2 cellular contexts compared by ENCODE assay signal in the genomic region with DNA sequence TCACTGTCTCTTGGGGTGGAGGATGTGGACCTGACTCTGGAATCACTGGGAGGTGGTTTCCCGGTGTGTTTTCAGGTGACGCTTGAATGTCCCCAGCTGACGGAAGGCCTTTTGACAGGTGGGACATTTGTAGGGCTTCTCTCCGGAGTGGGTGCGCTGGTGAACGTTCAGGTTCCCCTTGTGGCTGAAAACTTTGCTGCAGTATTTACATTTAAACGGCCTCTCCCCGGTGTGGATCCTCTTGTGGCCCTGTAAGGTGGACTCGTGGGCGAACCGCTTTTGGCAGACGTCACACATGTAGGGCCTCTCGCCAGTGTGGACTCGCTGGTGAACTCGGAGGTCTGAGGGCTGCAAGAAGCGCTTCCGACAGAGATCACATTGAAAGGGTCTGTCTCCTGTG.
A peak's percentile ranks its signal among the peaks of the same experiment; 100 is the strongest.
TF ChIP-seq lines count a peak whose summit lies in the region.

No MANE protein-coding gene starts in this region.

TF ChIP-seq in HepG2, 621 proteins besides CTCF, POLR2A, EP300 and RAD21:
- TF ChIP-seq, protein P1, sequence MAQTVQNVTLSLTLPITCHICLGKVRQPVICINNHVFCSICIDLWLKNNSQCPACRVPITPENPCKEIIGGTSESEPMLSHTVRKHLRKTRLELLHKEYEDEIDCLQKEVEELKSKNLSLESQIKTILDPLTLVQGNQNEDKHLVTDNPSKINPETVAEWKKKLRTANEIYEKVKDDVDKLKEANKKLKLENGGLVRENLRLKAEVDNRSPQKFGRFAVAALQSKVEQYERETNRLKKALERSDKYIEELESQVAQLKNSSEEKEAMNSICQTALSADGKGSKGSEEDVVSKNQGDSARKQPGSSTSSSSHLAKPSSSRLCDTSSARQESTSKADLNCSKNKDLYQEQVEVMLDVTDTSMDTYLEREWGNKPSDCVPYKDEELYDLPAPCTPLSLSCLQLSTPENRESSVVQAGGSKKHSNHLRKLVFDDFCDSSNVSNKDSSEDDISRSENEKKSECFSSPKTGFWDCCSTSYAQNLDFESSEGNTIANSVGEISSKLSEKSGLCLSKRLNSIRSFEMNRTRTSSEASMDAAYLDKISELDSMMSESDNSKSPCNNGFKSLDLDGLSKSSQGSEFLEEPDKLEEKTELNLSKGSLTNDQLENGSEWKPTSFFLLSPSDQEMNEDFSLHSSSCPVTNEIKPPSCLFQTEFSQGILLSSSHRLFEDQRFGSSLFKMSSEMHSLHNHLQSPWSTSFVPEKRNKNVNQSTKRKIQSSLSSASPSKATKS (CRISPR knock-in tag; IDR thresholded peaks at IDR 0.05), result no peak
- TF ChIP-seq, protein P2, sequence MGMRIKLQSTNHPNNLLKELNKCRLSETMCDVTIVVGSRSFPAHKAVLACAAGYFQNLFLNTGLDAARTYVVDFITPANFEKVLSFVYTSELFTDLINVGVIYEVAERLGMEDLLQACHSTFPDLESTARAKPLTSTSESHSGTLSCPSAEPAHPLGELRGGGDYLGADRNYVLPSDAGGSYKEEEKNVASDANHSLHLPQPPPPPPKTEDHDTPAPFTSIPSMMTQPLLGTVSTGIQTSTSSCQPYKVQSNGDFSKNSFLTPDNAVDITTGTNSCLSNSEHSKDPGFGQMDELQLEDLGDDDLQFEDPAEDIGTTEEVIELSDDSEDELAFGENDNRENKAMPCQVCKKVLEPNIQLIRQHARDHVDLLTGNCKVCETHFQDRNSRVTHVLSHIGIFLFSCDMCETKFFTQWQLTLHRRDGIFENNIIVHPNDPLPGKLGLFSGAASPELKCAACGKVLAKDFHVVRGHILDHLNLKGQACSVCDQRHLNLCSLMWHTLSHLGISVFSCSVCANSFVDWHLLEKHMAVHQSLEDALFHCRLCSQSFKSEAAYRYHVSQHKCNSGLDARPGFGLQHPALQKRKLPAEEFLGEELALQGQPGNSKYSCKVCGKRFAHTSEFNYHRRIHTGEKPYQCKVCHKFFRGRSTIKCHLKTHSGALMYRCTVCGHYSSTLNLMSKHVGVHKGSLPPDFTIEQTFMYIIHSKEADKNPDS (CRISPR knock-in tag; IDR thresholded peaks at IDR 0.05), result no peak
- TF ChIP-seq DMAP1 (CRISPR knock-in tag; IDR thresholded peaks at IDR 0.05), result no peak
- peak; percentile 33; the same call in 1 of the 2 replicates for TF ChIP-seq SMC3 (IDR thresholded peaks at IDR 0.05; ENCODE audit: low read length)

TF ChIP-seq in K562, 482 proteins besides CTCF, POLR2A, EP300 and RAD21:
- TF ChIP-seq, protein P3, sequence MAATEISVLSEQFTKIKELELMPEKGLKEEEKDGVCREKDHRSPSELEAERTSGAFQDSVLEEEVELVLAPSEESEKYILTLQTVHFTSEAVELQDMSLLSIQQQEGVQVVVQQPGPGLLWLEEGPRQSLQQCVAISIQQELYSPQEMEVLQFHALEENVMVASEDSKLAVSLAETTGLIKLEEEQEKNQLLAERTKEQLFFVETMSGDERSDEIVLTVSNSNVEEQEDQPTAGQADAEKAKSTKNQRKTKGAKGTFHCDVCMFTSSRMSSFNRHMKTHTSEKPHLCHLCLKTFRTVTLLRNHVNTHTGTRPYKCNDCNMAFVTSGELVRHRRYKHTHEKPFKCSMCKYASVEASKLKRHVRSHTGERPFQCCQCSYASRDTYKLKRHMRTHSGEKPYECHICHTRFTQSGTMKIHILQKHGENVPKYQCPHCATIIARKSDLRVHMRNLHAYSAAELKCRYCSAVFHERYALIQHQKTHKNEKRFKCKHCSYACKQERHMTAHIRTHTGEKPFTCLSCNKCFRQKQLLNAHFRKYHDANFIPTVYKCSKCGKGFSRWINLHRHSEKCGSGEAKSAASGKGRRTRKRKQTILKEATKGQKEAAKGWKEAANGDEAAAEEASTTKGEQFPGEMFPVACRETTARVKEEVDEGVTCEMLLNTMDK (IDR thresholded peaks at IDR 0.05; ENCODE audit: borderline replicate concordance, insufficient read depth, low read depth, low read length, poor library complexity, severe bottlenecking), result peak; percentile 5
- TF ChIP-seq, protein P4, sequence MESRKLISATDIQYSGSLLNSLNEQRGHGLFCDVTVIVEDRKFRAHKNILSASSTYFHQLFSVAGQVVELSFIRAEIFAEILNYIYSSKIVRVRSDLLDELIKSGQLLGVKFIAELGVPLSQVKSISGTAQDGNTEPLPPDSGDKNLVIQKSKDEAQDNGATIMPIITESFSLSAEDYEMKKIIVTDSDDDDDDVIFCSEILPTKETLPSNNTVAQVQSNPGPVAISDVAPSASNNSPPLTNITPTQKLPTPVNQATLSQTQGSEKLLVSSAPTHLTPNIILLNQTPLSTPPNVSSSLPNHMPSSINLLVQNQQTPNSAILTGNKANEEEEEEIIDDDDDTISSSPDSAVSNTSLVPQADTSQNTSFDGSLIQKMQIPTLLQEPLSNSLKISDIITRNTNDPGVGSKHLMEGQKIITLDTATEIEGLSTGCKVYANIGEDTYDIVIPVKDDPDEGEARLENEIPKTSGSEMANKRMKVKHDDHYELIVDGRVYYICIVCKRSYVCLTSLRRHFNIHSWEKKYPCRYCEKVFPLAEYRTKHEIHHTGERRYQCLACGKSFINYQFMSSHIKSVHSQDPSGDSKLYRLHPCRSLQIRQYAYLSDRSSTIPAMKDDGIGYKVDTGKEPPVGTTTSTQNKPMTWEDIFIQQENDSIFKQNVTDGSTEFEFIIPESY (CRISPR knock-in tag; IDR thresholded peaks at IDR 0.05), result no peak
- TF ChIP-seq, protein P5, sequence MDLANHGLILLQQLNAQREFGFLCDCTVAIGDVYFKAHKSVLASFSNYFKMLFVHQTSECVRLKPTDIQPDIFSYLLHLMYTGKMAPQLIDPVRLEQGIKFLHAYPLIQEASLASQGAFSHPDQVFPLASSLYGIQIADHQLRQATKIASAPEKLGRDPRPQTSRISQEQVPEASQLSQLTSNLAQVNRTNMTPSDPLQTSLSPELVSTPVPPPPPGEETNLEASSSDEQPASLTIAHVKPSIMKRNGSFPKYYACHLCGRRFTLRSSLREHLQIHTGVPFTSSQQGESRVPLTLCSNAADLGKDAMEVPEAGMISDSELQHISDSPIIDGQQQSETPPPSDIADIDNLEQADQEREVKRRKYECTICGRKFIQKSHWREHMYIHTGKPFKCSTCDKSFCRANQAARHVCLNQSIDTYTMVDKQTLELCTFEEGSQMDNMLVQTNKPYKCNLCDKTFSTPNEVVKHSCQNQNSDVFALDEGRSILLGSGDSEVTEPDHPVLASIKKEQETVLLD (IDR thresholded peaks at IDR 0.05), result no peak
- TF ChIP-seq FOXM1 (IDR thresholded peaks at IDR 0.05; ENCODE audit: low read depth) (0 out of 2 replicates have a peak, but pooled peaks have one; percentile 41), FOXM1 (CRISPR knock-in tag; IDR thresholded peaks at IDR 0.05; ENCODE audit: low read depth) (no peak), POLR2AphosphoS2 (IDR thresholded peaks at IDR 0.05; ENCODE audit: low read length) (no peak)
